20 cellular contexts compared by ENCODE assay signal in genomic region chr6:75631847-75632246, GRCh38.
"Had no signal": no experiment of that assay in that cellular context is flagged by ENCODE, and none has a peak within 500 bp of the region (broad histone marks: within the 10 kb centered on the region; RNA-seq: fewer than 3 reads in every experiment).

No MANE protein-coding gene starts in this region.

- DNase-seq: activated CD4-positive, alpha-beta memory T cell treated with anti-CD3 and anti-CD28 coated beads for 36 hours; activated effector memory CD4-positive, alpha-beta T cell treated with Interleukin-2 at 50 U/mL for 16 hours; activated T-cell treated with anti-CD3 and anti-CD28 coated beads, Interleukin-2, amount 50 U/mL, for 24 hours; central memory CD4-positive, alpha-beta T cell; colonic mucosa; endodermal cell; foreskin keratinocyte; hypothalamus; mucosa of descending colon; naive B cell; stimulated activated CD4-positive, alpha-beta T cell treated with anti-CD3 and anti-CD28 coated beads, Interleukin-2, amount 100 ng/mL, for 48 hours; stomach had no signal

- H3K27ac Mint-ChIP-seq: activated CD4-positive, alpha-beta memory T cell treated with anti-CD3 and anti-CD28 coated beads for 36 hours; activated naive CD8-positive, alpha-beta T cell; endodermal cell; progenitor cell of endocrine pancreas; T-helper 2 cell treated with Interferon-gamma antibody and Interleukin-4, amounts not matched to agents 5 μg/mL and 100 μg/mL, for 36 hours; type B pancreatic cell had no signal

- H3K4me1 ChIP-seq: colonic mucosa, foreskin keratinocyte had no signal

- H3K4me3 Mint-ChIP-seq: activated CD4-positive, alpha-beta memory T cell treated with anti-CD3 and anti-CD28 coated beads for 36 hours; activated naive CD8-positive, alpha-beta T cell; activated T-cell treated with anti-CD3 and anti-CD28 coated beads, Interleukin-2, amount 50 U/mL, for 24 hours; endodermal cell; naive B cell; neural crest cell; T-helper 2 cell treated with Interferon-gamma antibody and Interleukin-4, amounts not matched to agents 5 μg/mL and 100 μg/mL, for 36 hours; type B pancreatic cell had no signal

- FAIRE-seq: keratinocyte, TTC549 had no signal

- H3K4me3 ChIP-seq: colonic mucosa, mucosa of descending colon, stomach had no signal

- H3K9me3 Mint-ChIP-seq: activated CD4-positive, alpha-beta memory T cell treated with anti-CD3 and anti-CD28 coated beads for 36 hours; activated T-cell treated with anti-CD3 and anti-CD28 coated beads, Interleukin-2, amount 50 U/mL, for 24 hours; endodermal cell; naive B cell; neural crest cell; T-helper 2 cell treated with Interferon-gamma antibody and Interleukin-4, amounts not matched to agents 5 μg/mL and 100 μg/mL, for 36 hours; type B pancreatic cell had no signal

- H3K27ac ChIP-seq: colonic mucosa, epithelial cell of prostate, foreskin keratinocyte, stomach had no signal

- H3K9me3 ChIP-seq: colonic mucosa, mucosa of descending colon, stomach had no signal

- H3K27me3 Mint-ChIP-seq: activated CD4-positive, alpha-beta memory T cell treated with anti-CD3 and anti-CD28 coated beads for 36 hours; activated naive CD8-positive, alpha-beta T cell; activated T-cell treated with anti-CD3 and anti-CD28 coated beads, Interleukin-2, amount 50 U/mL, for 24 hours; naive B cell; progenitor cell of endocrine pancreas; type B pancreatic cell had no signal

- H3K27me3 ChIP-seq: colonic mucosa, foreskin keratinocyte, stomach had no signal

- H3K4me1 Mint-ChIP-seq: endodermal cell, naive B cell, neural crest cell had no signal
